ENCODE assay signal across 8 cellular contexts in the genomic region with DNA sequence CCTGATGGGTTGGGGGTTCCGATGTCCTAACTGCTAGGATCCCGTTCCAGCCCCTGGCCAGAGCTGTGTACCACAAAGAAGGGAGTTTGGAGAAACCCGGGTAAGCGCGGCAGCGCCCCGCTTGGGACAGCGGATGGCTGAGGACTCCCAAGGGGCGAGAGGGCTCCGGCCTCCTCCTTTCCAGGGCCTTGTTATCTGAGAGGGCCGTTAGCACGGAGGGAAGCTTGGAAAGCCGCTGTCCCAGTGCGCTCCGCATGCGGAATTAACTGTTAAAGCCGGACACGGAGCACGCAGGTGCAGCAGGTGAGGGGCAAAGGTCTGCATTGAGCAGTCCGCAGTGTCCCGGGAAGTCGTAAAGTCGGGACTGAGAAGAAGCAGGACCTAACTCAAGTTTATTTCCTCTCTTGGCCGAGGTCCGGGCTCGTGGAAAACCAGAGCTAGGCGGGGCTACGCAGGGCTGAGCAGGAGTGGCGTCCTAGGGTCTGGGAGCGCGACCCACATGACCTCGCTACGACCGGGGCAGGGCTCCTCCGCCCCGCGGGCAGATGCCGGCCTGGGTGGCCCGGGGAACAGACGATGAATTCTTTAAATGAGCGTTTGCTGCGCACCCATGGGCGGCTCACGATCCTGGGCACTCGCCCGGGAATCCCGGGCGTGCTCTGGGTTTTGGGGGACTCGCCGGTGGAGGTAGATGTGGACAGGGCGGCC. TPM values are rescaled to one million over a fixed set of nuclear protein-coding genes. Genes with fewer than 3 reads are reported as not detected.
DNase-seq lines count a peak whose midpoint lies in the region; ATAC-seq and TF ChIP-seq lines count a peak whose summit lies in the region.

No MANE protein-coding gene starts in this region.

- H3K27ac ChIP-seq in BLaER1 (no peak overlapping the region), HUES48 (ENCODE audit: low read depth, low read length) (no peak overlapping the region), esophagus squamous epithelium (no peak overlapping the region)

- DNase-seq in naive thymus-derived CD8-positive, alpha-beta T cell = no peak
- no peak for DNase-seq in NCI-H1694 (lab: John Stamatoyannopoulos, UW)
- DNase-seq in esophagus squamous epithelium (lab: John Stamatoyannopoulos, UW) = no peak

- intact Hi-C loops in dendritic cell treated with granulocyte-macrophage colony-stimulating factor and Interleukin-4, amounts not matched to agents 40 ng/mL and 50 ng/mL, for 4 days (cut with micrococcal nuclease) = no loop called here
- intact Hi-C loops in esophagus squamous epithelium (cut with DNase I) = no loop called here

- H3K36me3 ChIP-seq in BLaER1 = no peaks in the 10 kb centered on the region
- no peaks in the 10 kb centered on the region for H3K36me3 ChIP-seq in HUES48 (ENCODE audit: control insufficient read depth, insufficient read depth, low read length)
- H3K36me3 ChIP-seq in esophagus squamous epithelium = no peaks in the 10 kb centered on the region

- H3K27me3 ChIP-seq in BLaER1 = peaks cover 100% of the 10 kb centered on the region
- H3K27me3 ChIP-seq in HUES48 (ENCODE audit: control insufficient read depth, insufficient read depth, low read length) = peaks cover 85% of the 10 kb centered on the region
- peaks cover 52 to 100% (median 75%) of the 10 kb centered on the region in 4 donors for H3K27me3 ChIP-seq in esophagus squamous epithelium

- H3K4me3 ChIP-seq in BLaER1 = peak overlapping the region; percentile 9; the same call in 1 of the 2 replicates
- peak overlapping the region; percentile 56 for H3K4me3 ChIP-seq in HUES48 (ENCODE audit: low read depth, low read length)
- H3K4me3 ChIP-seq in esophagus squamous epithelium = peak overlapping the region in 2 of 4 donors; percentile 20 to 47

- peaks cover 87% of the 10 kb centered on the region for H4K20me1 ChIP-seq in BLaER1

- no peak overlapping the region for H3K4me2 ChIP-seq in BLaER1

- no peak overlapping the region for H3K27ac Mint-ChIP-seq in dendritic cell treated with granulocyte-macrophage colony-stimulating factor and Interleukin-4, amounts not matched to agents 40 ng/mL and 50 ng/mL, for 4 days
- H3K27ac Mint-ChIP-seq in naive thymus-derived CD8-positive, alpha-beta T cell = peak overlapping the region in 1 of 10 donors; percentile 74

- no peaks in the 10 kb centered on the region for H3K9me3 Mint-ChIP-seq in dendritic cell treated with granulocyte-macrophage colony-stimulating factor and Interleukin-4, amounts not matched to agents 40 ng/mL and 50 ng/mL, for 4 days
- H3K9me3 Mint-ChIP-seq in naive thymus-derived CD8-positive, alpha-beta T cell = no peaks in the 10 kb centered on the region

- WGBS in esophagus squamous epithelium, 2 donors = 3 to 16% methylated on average over 8 to 16 of the region's 51 CpGs

- no peaks in the 10 kb centered on the region for H3K36me3 Mint-ChIP-seq in dendritic cell treated with granulocyte-macrophage colony-stimulating factor and Interleukin-4, amounts not matched to agents 40 ng/mL and 50 ng/mL, for 4 days (ENCODE audit: low read depth)
- H3K36me3 Mint-ChIP-seq in naive thymus-derived CD8-positive, alpha-beta T cell = peaks cover 0 to 2% (median 0%) of the 10 kb centered on the region in 3 donors

- H3K4me1 Mint-ChIP-seq in dendritic cell treated with granulocyte-macrophage colony-stimulating factor and Interleukin-4, amounts not matched to agents 40 ng/mL and 50 ng/mL, for 4 days (ENCODE audit: low read depth) = peaks cover 63% of the 10 kb centered on the region
- peaks cover 14 to 51% (median 45%) of the 10 kb centered on the region in 4 donors for H3K4me1 Mint-ChIP-seq in naive thymus-derived CD8-positive, alpha-beta T cell

- H3K4me1 ChIP-seq in BLaER1 (peaks cover 20% of the 10 kb centered on the region), HUES48 (ENCODE audit: control insufficient read depth, insufficient read depth, low read length) (peaks cover 66% of the 10 kb centered on the region), esophagus squamous epithelium (peaks cover 45 to 71% (median 47%) of the 10 kb centered on the region in 3 donors)

- POLR2A ChIA-PET in naive thymus-derived CD8-positive, alpha-beta T cell (lab: Charles Lee) = no interaction called here

- ATAC-seq in naive thymus-derived CD8-positive, alpha-beta T cell = no peak
- no peak for ATAC-seq in GM19328 (IDR thresholded peaks at IDR 0.05; ENCODE audit: unreplicated experiment)
- no peak for ATAC-seq in GM21390 (IDR thresholded peaks at IDR 0.05; ENCODE audit: unreplicated experiment)

- no peak for TF ChIP-seq POLR2A in esophagus squamous epithelium (IDR thresholded peaks at IDR 0.05)

- H3K9me3 ChIP-seq in BLaER1 (peaks cover 42% of the 10 kb centered on the region), HUES48 (ENCODE audit: control insufficient read depth, insufficient read depth, low read length) (no peaks in the 10 kb centered on the region), esophagus squamous epithelium (no peaks in the 10 kb centered on the region)

- peaks cover 92% of the 10 kb centered on the region for H3K27me3 Mint-ChIP-seq in dendritic cell treated with granulocyte-macrophage colony-stimulating factor and Interleukin-4, amounts not matched to agents 40 ng/mL and 50 ng/mL, for 4 days
- peaks cover 40 to 80% (median 64%) of the 10 kb centered on the region in 5 donors for H3K27me3 Mint-ChIP-seq in naive thymus-derived CD8-positive, alpha-beta T cell

- H3K9ac ChIP-seq in BLaER1 (no peak overlapping the region), HUES48 (ENCODE audit: low read depth, low read length) (0 out of 2 replicates have a peak overlapping the region, but pooled peaks have one; percentile 0)

- TF ChIP-seq CTCF in esophagus squamous epithelium (IDR thresholded peaks at IDR 0.05) = no peak

- H3K4me3 Mint-ChIP-seq in dendritic cell treated with granulocyte-macrophage colony-stimulating factor and Interleukin-4, amounts not matched to agents 40 ng/mL and 50 ng/mL, for 4 days = peak overlapping the region; percentile 49
- H3K4me3 Mint-ChIP-seq in naive thymus-derived CD8-positive, alpha-beta T cell = peak overlapping the region in 9 of 10 donors; percentile 7 to 66 (median 58)

RNA-seq across cellular contexts. Expression of gene LHX4, which starts 4.5 kb away (rescaled TPM):
- total RNA-seq in naive thymus-derived CD8-positive, alpha-beta T cell = not detected
- under 1 TPM; 0.09 to 0.25 (median 0.12) TPM for polyA plus RNA-seq in naive thymus-derived CD8-positive, alpha-beta T cell
- total RNA-seq in esophagus squamous epithelium = under 1 TPM in 2 of 4 donors, not detected in 2; 0.18 to 0.38 TPM
